In the genomic region with DNA sequence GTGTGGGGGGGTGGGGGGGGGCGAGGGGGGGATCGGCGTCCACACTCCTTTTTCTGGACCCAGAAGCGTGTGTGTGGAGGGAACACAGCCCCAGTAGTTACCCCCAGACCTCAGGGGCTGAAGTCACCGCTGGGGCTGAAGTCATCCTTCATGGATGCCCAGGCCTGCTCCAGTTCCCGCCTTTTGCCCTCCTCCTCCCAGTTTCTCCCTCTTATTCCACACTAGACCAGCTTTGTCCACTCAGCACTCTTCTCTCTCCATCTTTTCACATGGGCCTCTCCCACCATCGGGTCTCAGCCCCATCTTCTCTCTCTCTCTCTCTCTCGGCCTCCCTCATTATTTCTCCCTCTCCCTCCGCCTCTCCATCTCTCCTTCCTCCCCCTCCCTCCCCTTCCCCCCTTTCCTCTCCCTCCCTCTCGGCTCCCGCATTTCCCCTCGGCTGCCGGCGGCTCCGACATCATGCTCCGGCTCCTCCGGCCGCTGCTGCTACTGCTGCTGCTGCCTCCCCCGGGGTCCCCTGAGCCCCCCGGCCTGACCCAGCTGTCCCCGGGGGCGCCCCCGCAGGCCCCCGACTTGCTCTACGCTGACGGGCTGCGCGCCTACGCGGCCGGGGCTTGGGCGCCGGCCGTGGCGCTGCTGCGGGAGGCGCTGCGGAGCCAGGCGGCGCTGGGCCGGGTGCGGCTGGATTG, we compare ENCODE assay signal across 8 cellular contexts. TPM values are rescaled to one million over a fixed set of nuclear protein-coding genes. Genes with fewer than 3 reads are reported as not detected.
DNase-seq lines count a peak whose midpoint lies in the region; ATAC-seq, FAIRE-seq and TF ChIP-seq lines count a peak whose summit lies in the region.

A gene with protein sequence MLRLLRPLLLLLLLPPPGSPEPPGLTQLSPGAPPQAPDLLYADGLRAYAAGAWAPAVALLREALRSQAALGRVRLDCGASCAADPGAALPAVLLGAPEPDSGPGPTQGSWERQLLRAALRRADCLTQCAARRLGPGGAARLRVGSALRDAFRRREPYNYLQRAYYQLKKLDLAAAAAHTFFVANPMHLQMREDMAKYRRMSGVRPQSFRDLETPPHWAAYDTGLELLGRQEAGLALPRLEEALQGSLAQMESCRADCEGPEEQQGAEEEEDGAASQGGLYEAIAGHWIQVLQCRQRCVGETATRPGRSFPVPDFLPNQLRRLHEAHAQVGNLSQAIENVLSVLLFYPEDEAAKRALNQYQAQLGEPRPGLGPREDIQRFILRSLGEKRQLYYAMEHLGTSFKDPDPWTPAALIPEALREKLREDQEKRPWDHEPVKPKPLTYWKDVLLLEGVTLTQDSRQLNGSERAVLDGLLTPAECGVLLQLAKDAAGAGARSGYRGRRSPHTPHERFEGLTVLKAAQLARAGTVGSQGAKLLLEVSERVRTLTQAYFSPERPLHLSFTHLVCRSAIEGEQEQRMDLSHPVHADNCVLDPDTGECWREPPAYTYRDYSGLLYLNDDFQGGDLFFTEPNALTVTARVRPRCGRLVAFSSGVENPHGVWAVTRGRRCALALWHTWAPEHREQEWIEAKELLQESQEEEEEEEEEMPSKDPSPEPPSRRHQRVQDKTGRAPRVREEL (plus strand): TSS at position 426 of the 689 bp plus-strand sequence. CDS start 34 bp downstream, at position 460.

- peaks cover 47% of the 10 kb centered on the region for H3K27me3 Mint-ChIP-seq in endodermal cell (ENCODE audit: insufficient read depth)

- no peaks in the 10 kb centered on the region for H3K9me3 ChIP-seq in BLaER1 treated with 17β-estradiol and CSF1 and Interleukin-3, amounts not matched to agents 10 nM and 100 nM (replicated peaks in 1 of 11)
- H3K9me3 ChIP-seq in SK-N-SH = no peaks in the 10 kb centered on the region
- H3K9me3 ChIP-seq in endodermal cell (ENCODE audit: control insufficient read depth, low read length) = no peaks in the 10 kb centered on the region
- H3K9me3 ChIP-seq in thymus (ENCODE audit: control insufficient read depth) = no peaks in the 10 kb centered on the region

- H3K27me3 ChIP-seq in BLaER1 treated with 17β-estradiol and CSF1 and Interleukin-3, amounts not matched to agents 10 nM and 100 nM = peaks cover 92 to 100% (median 100%) of the 10 kb centered on the region in 11 experiments
- no peaks in the 10 kb centered on the region for H3K27me3 ChIP-seq in SK-N-SH (ENCODE audit: insufficient read depth)
- H3K27me3 ChIP-seq in endodermal cell (ENCODE audit: control insufficient read depth, insufficient read depth, low read length, poor library complexity, severe bottlenecking) = peaks cover 9% of the 10 kb centered on the region
- peaks cover 2% of the 10 kb centered on the region for H3K27me3 ChIP-seq in mesendoderm (ENCODE audit: insufficient read depth, low read length, poor library complexity)
- peaks cover 40% of the 10 kb centered on the region for H3K27me3 ChIP-seq in thymus (ENCODE audit: control insufficient read depth, insufficient read depth)

- H3K79me2 ChIP-seq in SK-N-SH (ENCODE audit: insufficient read depth) (peaks cover 31% of the 10 kb centered on the region), mesendoderm (ENCODE audit: control insufficient read depth, insufficient read depth, low read length) (peaks cover 4% of the 10 kb centered on the region)

- H3K27ac Mint-ChIP-seq in endodermal cell = peak within 1 kb of the TSS; percentile 97

- H2BK5ac ChIP-seq in mesendoderm (ENCODE audit: low read length) = peak within 1 kb of the TSS; percentile 87

- H4K20me1 ChIP-seq in BLaER1 treated with 17β-estradiol and CSF1 and Interleukin-3, amounts not matched to agents 10 nM and 100 nM = peaks cover 0 to 66% (median 44%) of the 10 kb centered on the region in 11 experiments; a peak in 16 of 22 replicates
- H4K20me1 ChIP-seq in SK-N-SH (ENCODE audit: insufficient read depth) = 0 out of 2 replicates have a peak, but pooled peaks cover 3% of the 10 kb centered on the region

- no peak within 1 kb of the TSS for H2AK5ac ChIP-seq in mesendoderm (ENCODE audit: low read length)

- H3K56ac ChIP-seq in mesendoderm (ENCODE audit: low read length) = peak within 1 kb of the TSS; percentile 99

- H3K9me2 ChIP-seq in SK-N-SH = no peaks in the 10 kb centered on the region

- H3K79me1 ChIP-seq in mesendoderm (ENCODE audit: low read length) = peaks cover 12% of the 10 kb centered on the region

- TF ChIP-seq CTCF in SK-N-SH (IDR thresholded peaks at IDR 0.05) (no peak), endodermal cell (conservative IDR thresholded peaks at IDR 0.05) (no peak), D721Med (IDR thresholded peaks at IDR 0.05; ENCODE audit: insufficient read depth, missing control alignments) (no peak)

- peaks cover 18% of the 10 kb centered on the region for H3K36me3 Mint-ChIP-seq in endodermal cell (ENCODE audit: low read depth)

- peak within 1 kb of the TSS; percentile 33; the same call in 1 of the 2 replicates for H2AFZ ChIP-seq in SK-N-SH (ENCODE audit: low read depth)

- H3K4me3 ChIP-seq in BLaER1 treated with 17β-estradiol and CSF1 and Interleukin-3, amounts not matched to agents 10 nM and 100 nM = peak within 1 kb of the TSS; percentile 50 to 71 (median 60)
- H3K4me3 ChIP-seq in SK-N-SH (ENCODE audit: low read depth in 2 of 2, low read length in 1 of 2) (peak within 1 kb of the TSS; percentile 73 to 79), endodermal cell (ENCODE audit: low read length) (peak within 1 kb of the TSS; percentile 93), mesendoderm (ENCODE audit: low read length) (peak within 1 kb of the TSS; percentile 95), thymus (ENCODE audit: low read length) (peak within 1 kb of the TSS; percentile 60)

- peak within 1 kb of the TSS; percentile 85 to 99 (median 97) for H3K4me2 ChIP-seq in BLaER1 treated with 17β-estradiol and CSF1 and Interleukin-3, amounts not matched to agents 10 nM and 100 nM
- peak within 1 kb of the TSS; percentile 94 for H3K4me2 ChIP-seq in SK-N-SH
- H3K4me2 ChIP-seq in mesendoderm (ENCODE audit: low read length) = peak within 1 kb of the TSS; percentile 57

- FAIRE-seq in D721Med (lab: Jason Lieb, UNC) = no peak

- peak within 1 kb of the TSS; percentile 35 to 72 (median 58); a peak in 19 of 22 replicates for H3K9ac ChIP-seq in BLaER1 treated with 17β-estradiol and CSF1 and Interleukin-3, amounts not matched to agents 10 nM and 100 nM
- H3K9ac ChIP-seq in SK-N-SH (peak within 1 kb of the TSS; percentile 95), endodermal cell (ENCODE audit: extremely low read depth, low read length, poor library complexity, severe bottlenecking) (peak within 1 kb of the TSS; percentile 93), mesendoderm (ENCODE audit: low read length) (peak within 1 kb of the TSS; percentile 97)

- H2BK15ac ChIP-seq in mesendoderm (replicated peaks; ENCODE audit: low read depth) = no peak within 1 kb of the TSS

- 3% methylated on average over 22 of the region's 42 CpGs for WGBS in SK-N-SH (ENCODE audit: low lambda C conversion rate)
- 2 to 4% methylated on average over 12 to 39 of the region's 42 CpGs for WGBS in endodermal cell (ENCODE audit: insufficient coverage in 1 of 2, insufficient read length in 1 of 2), 2 experiments
- WGBS in mesendoderm (ENCODE audit: extremely low coverage, insufficient coverage, low lambda C conversion rate) = no CpG with 5 or more reads among the region's 42 CpGs
- 3% methylated on average over 42 of the region's 42 CpGs for WGBS in thymus

- H3K4me3 Mint-ChIP-seq in endodermal cell = peak within 1 kb of the TSS; percentile 99

- no peak for ATAC-seq in HG02763 (IDR thresholded peaks at IDR 0.05; ENCODE audit: unreplicated experiment)

- H3K27ac ChIP-seq in BLaER1 treated with 17β-estradiol and CSF1 and Interleukin-3, amounts not matched to agents 10 nM and 100 nM = no peak within 1 kb of the TSS
- peak within 1 kb of the TSS; percentile 66 to 93 for H3K27ac ChIP-seq in SK-N-SH (ENCODE audit: low read depth in 2 of 2, low read length in 1 of 2)
- H3K27ac ChIP-seq in endodermal cell (ENCODE audit: low read depth, low read length) = peak within 1 kb of the TSS; percentile 72
- peak within 1 kb of the TSS; percentile 41 for H3K27ac ChIP-seq in mesendoderm (ENCODE audit: low read depth, low read length)
- peak within 1 kb of the TSS; percentile 46 for H3K27ac ChIP-seq in thymus (ENCODE audit: low read depth)

- CTCF ChIA-PET in SK-N-SH (lab: Yijun Ruan, JAX) = interaction anchor here (0.9 to 14.1 kb wide), 11 partner anchors 7 to 93 kb away, joined by 3 to 246 read pairs (median 6); a partner anchor contains a TSS

- TF ChIP-seq RAD21 in SK-N-SH (IDR thresholded peaks at IDR 0.05; ENCODE audit: low read length) = no peak

- peak within 1 kb of the TSS; percentile 19 for H3K4ac ChIP-seq in mesendoderm (ENCODE audit: low read depth, low read length)

- no peaks in the 10 kb centered on the region for H3K9me3 Mint-ChIP-seq in endodermal cell

- H3K18ac ChIP-seq in mesendoderm (ENCODE audit: low read length) = peak within 1 kb of the TSS; percentile 78

- peak within 1 kb of the TSS; percentile 29 for H2BK120ac ChIP-seq in mesendoderm (ENCODE audit: low read depth, low read length)

- H3K4me1 ChIP-seq in BLaER1 treated with 17β-estradiol and CSF1 and Interleukin-3, amounts not matched to agents 10 nM and 100 nM = peaks cover 18 to 37% (median 28%) of the 10 kb centered on the region in 10 experiments
- peaks cover 13 to 41% of the 10 kb centered on the region in 2 experiments; a peak in 3 of 4 replicates for H3K4me1 ChIP-seq in SK-N-SH (ENCODE audit: control insufficient read depth in 1 of 2, insufficient read depth in 2 of 2, low read depth in 1 of 2, low read length in 1 of 2)
- H3K4me1 ChIP-seq in endodermal cell (ENCODE audit: control insufficient read depth, insufficient read depth, low read length) = peaks cover 2% of the 10 kb centered on the region
- peaks cover 2% of the 10 kb centered on the region for H3K4me1 ChIP-seq in mesendoderm (ENCODE audit: control insufficient read depth, low read depth, low read length)
- peaks cover 7% of the 10 kb centered on the region for H3K4me1 ChIP-seq in thymus (ENCODE audit: control insufficient read depth, insufficient read depth, low read length)

- POLR2A ChIA-PET in SK-N-SH (lab: Yijun Ruan, JAX) = interaction anchor here (1.0 to 7.0 kb wide), 12 partner anchors 8 to 138 kb away, joined by 3 to 46 read pairs (median 4); a partner anchor contains a TSS

- peaks cover 8% of the 10 kb centered on the region for H3F3A ChIP-seq in SK-N-SH (replicated peaks; ENCODE audit: insufficient read depth)

- H3K4me1 Mint-ChIP-seq in endodermal cell = peaks cover 23% of the 10 kb centered on the region

- DNase-seq in HK-2 (ENCODE audit: unreplicated experiment) = peak; percentile 53
- DNase-seq in SK-N-SH = peak; percentile 84
- DNase-seq in endodermal cell = peak; percentile 90
- DNase-seq in mesendoderm = peak; percentile 86
- no peak for DNase-seq in D721Med (ENCODE audit: insufficient read length, low spot score)

- no peak for TF ChIP-seq EP300 in SK-N-SH (IDR thresholded peaks at IDR 0.05; ENCODE audit: borderline replicate concordance in 1 of 2, low read depth in 1 of 2, low read length in 1 of 2)

- no peak within 1 kb of the TSS for H4K5ac ChIP-seq in mesendoderm (ENCODE audit: low read length)

- no peaks in the 10 kb centered on the region for H3K36me3 ChIP-seq in BLaER1 treated with 17β-estradiol and CSF1 and Interleukin-3, amounts not matched to agents 10 nM and 100 nM
- H3K36me3 ChIP-seq in SK-N-SH (replicated peaks in 1 of 2; ENCODE audit: control insufficient read depth in 1 of 2, insufficient read depth in 2 of 2, low read length in 1 of 2) = peaks cover 9 to 25% of the 10 kb centered on the region in 2 experiments
- peaks cover 18% of the 10 kb centered on the region for H3K36me3 ChIP-seq in endodermal cell (ENCODE audit: control insufficient read depth, insufficient read depth, low read length)
- peaks cover 4% of the 10 kb centered on the region for H3K36me3 ChIP-seq in mesendoderm (ENCODE audit: control insufficient read depth, insufficient read depth, low read length)
- H3K36me3 ChIP-seq in thymus (ENCODE audit: control insufficient read depth, insufficient read depth) = no peaks in the 10 kb centered on the region

- H3K23ac ChIP-seq in mesendoderm (ENCODE audit: low read length) = peak within 1 kb of the TSS; percentile 48

- no peak within 1 kb of the TSS for H4K8ac ChIP-seq in mesendoderm (ENCODE audit: low read depth, low read length)

RNA-seq across cellular contexts. Expression of the gene that starts here (rescaled TPM):
- 49.5 and 74.6 TPM in 2 replicates for polyA plus RNA-seq in SK-N-SH (2012; rRNA removed)
- polyA plus RNA-seq in SK-N-SH (2012; cell fraction: cytosol; rRNA removed) = 27.5 and 38.8 TPM in 2 replicates
- polyA plus RNA-seq in SK-N-SH (2012; cell fraction: nucleus; rRNA removed) = 144 and 192 TPM in 2 replicates
- 10 to 100 TPM; 58.4 to 63.1 TPM for total RNA-seq in endodermal cell
- 41.9 TPM for polyA plus RNA-seq in endodermal cell (2013, experiment 1 of 2)
- polyA plus RNA-seq in endodermal cell (2013, experiment 2 of 2) = 40.0 TPM
- polyA plus RNA-seq in mesendoderm (2013, experiment 1 of 2) = 5.7 TPM
- 5.9 TPM for polyA plus RNA-seq in mesendoderm (2013, experiment 2 of 2)
- polyA plus RNA-seq in thymus = 4.4 TPM

Comparison
In these comparisons a context has a peak if more than half of its experiments do, and no peak if none do; other contexts are left out.
1. H3K27ac ChIP-seq: peak in SK-N-SH (2 of 2), endodermal cell (single experiment), mesendoderm (single experiment) and thymus (single experiment); none in BLaER1 treated with 17β-estradiol and CSF1 and Interleukin-3, amounts not matched to agents 10 nM and 100 nM (0 of 11).
2. Peak in every context shown above with its lines, with median percentiles within 50 percentile points of each other: H3K4me2 ChIP-seq, H3K4me3 ChIP-seq and H3K9ac ChIP-seq.